8 cellular contexts compared by ENCODE assay signal in genomic region chr17:45585037-45585437, GRCh38.
DNase-seq lines count a peak whose midpoint lies in the region; ATAC-seq, FAIRE-seq and TF ChIP-seq lines count a peak whose summit lies in the region.
"Not testable (repeated sequence)": the region's sequence is repeated elsewhere in the genome, so short reads cannot be mapped to it uniquely, and the experiment has no call there.

No MANE protein-coding gene starts in this region.

- H3K9me3 Mint-ChIP-seq in brain, result peaks cover 3 to 17% (median 7%) of the 10 kb centered on the region in 5 experiments
- not testable (repeated sequence) for H3K9me3 Mint-ChIP-seq in stimulated activated naive CD8-positive, alpha-beta T cell treated with anti-CD3 and anti-CD28 coated beads, Interleukin-15, Interleukin-2, amounts not matched to agents 100 ng/mL and 50 ng/mL, for 24 hours

- H3K36me3 Mint-ChIP-seq in brain, result peaks cover 42% of the 10 kb centered on the region
- H3K36me3 Mint-ChIP-seq in stimulated activated naive CD8-positive, alpha-beta T cell treated with anti-CD3 and anti-CD28 coated beads, Interleukin-15, Interleukin-2, amounts not matched to agents 100 ng/mL and 50 ng/mL, for 24 hours (ENCODE audit: low read depth), result peaks cover 20% of the 10 kb centered on the region

- H3K4me1 Mint-ChIP-seq in brain, result peaks cover 42% of the 10 kb centered on the region
- peaks cover 40% of the 10 kb centered on the region for H3K4me1 Mint-ChIP-seq in stimulated activated naive CD8-positive, alpha-beta T cell treated with anti-CD3 and anti-CD28 coated beads, Interleukin-15, Interleukin-2, amounts not matched to agents 100 ng/mL and 50 ng/mL, for 24 hours (ENCODE audit: low read depth)

- H3K4me3 ChIP-seq in right atrium auricular region (peak overlapping the region; percentile 49 to 65), pancreas (peak overlapping the region; percentile 74 to 94 (median 88))

- WGBS in pancreas, 2 donors, result 0% methylated on average over 30 to 40 of the region's 40 CpGs

- not testable (repeated sequence) for H3K27me3 ChIP-seq in right atrium auricular region, pancreas

- peak overlapping the region; percentile 67 to 73 for H3K27ac ChIP-seq in right atrium auricular region
- peak overlapping the region; percentile 68 to 87 (median 83) for H3K27ac ChIP-seq in pancreas

- intact Hi-C loops in pancreas (cut with DNase I), result not testable (repeated sequence)

- H3K4me1 ChIP-seq in right atrium auricular region (peaks cover 0 to 24% of the 10 kb centered on the region in 2 donors), pancreas (peaks cover 3 to 12% (median 5%) of the 10 kb centered on the region in 3 donors)

- FAIRE-seq in pancreas (lab: Jason Lieb, UNC), result not testable (repeated sequence)

- in situ Hi-C loops in G401 (cut with HindIII; ENCODE audit: low sequenced_read_pairs), result not testable (repeated sequence)

- peaks cover 16% of the 10 kb centered on the region for H3K27me3 Mint-ChIP-seq in brain
- H3K27me3 Mint-ChIP-seq in stimulated activated naive CD8-positive, alpha-beta T cell treated with anti-CD3 and anti-CD28 coated beads, Interleukin-15, Interleukin-2, amounts not matched to agents 100 ng/mL and 50 ng/mL, for 24 hours, result not testable (repeated sequence)

- H3K27ac Mint-ChIP-seq in brain, result peak overlapping the region in 3 of 5 experiments; percentile 23 to 88 (median 76)
- peak overlapping the region; percentile 85 for H3K27ac Mint-ChIP-seq in stimulated activated naive CD8-positive, alpha-beta T cell treated with anti-CD3 and anti-CD28 coated beads, Interleukin-15, Interleukin-2, amounts not matched to agents 100 ng/mL and 50 ng/mL, for 24 hours

- DNase-seq in G401 (ENCODE audit: low spot score) (peak; percentile 91), HS-27A (ENCODE audit: low read depth) (peak; percentile 74), right atrium auricular region (ENCODE audit: low spot score) (peak; percentile 84), pancreas (peak; percentile 67 to 92 (median 85))
- peak; percentile 77 for DNase-seq in activated CD4-positive, CD25-positive, alpha-beta regulatory T cell treated with anti-CD3 and anti-CD28 coated beads, Interleukin-2, amount 50 U/mL, for 16 hours (ENCODE audit: low read depth, low spot score)

- peak; percentile 67 for ATAC-seq in GM21723 (IDR thresholded peaks at IDR 0.05; ENCODE audit: unreplicated experiment)
- ATAC-seq in pancreas, result peak; percentile 76 to 87 (median 82)

- TF ChIP-seq CTCF in brain (conservative IDR thresholded peaks at IDR 0.05), result peak; percentile 10 to 29
- peak in 1 of 2 donors; percentile 33 for TF ChIP-seq CTCF in right atrium auricular region (IDR thresholded peaks at IDR 0.05)
- peak in 2 of 4 donors; percentile 5 to 8 for TF ChIP-seq CTCF in pancreas (IDR thresholded peaks at IDR 0.05)

- peak overlapping the region; percentile 65 to 97 (median 92) for H3K4me3 Mint-ChIP-seq in brain
- peak overlapping the region; percentile 92 for H3K4me3 Mint-ChIP-seq in stimulated activated naive CD8-positive, alpha-beta T cell treated with anti-CD3 and anti-CD28 coated beads, Interleukin-15, Interleukin-2, amounts not matched to agents 100 ng/mL and 50 ng/mL, for 24 hours

- H3K9me3 ChIP-seq in right atrium auricular region, pancreas: not testable (repeated sequence)

- not testable (repeated sequence) for H3K36me3 ChIP-seq in right atrium auricular region, pancreas

Comparison
In these comparisons a context has a peak if more than half of its experiments do, and no peak if none do; other contexts are left out.
1. Peak in every context shown above with its lines: DNase-seq, ATAC-seq, H3K4me3 ChIP-seq and H3K27ac ChIP-seq.